8 cellular contexts compared by ENCODE assay signal in the genomic region with DNA sequence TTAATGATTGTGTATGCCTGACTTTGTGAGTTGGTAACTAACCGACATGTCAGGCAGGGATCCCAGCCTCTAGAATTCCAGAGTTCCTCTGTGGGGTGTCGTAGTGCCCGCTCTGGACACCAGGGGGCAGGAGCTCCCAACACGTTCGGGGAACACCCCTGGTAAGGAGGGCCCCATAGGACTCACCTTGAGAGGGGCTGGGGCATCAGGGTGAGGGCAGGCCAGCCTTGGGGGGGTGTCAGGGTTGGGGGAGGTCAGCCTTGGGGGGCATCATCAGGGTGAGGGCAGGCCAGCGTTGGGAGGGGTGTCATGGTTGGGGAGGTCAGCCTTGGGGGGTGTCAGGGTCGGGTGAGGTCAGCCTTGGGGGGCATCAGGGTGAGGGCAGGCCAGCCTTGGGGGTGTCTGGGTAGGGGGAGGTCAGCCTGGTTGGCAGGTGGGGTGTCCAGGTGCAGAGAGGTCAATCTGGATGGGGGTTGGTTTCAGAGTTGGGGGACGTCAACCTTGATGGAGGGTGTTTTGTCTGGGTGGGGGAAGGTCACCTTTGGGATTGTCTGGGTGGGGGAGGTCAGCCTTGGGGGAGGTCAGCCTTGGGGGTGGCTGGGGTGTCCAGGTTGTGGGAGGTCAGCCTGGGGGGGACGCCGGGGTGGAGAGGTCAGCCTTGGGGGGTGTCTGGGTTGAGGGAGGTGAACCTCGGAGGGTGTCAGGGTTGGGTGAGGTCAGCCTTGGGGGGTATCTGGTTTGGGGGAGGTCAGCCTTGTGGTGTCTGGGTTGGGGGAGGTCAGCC. TPM values are rescaled to one million over a fixed set of nuclear protein-coding genes. Genes with fewer than 3 reads are reported as not detected.
DNase-seq lines count a peak whose midpoint lies in the region; ATAC-seq and TF ChIP-seq lines count a peak whose summit lies in the region.

No MANE protein-coding gene starts in this region.

- no peaks in the 10 kb centered on the region for H3K9me3 Mint-ChIP-seq in nephron

- 49 to 61% (median 56%) methylated on average over 10 to 11 of the region's 11 CpGs for WGBS in stomach, 5 donors

- H3K36me3 ChIP-seq in stomach = peaks cover 13 to 55% (median 50%) of the 10 kb centered on the region in 4 donors

- TF ChIP-seq CTCF in nephron (IDR thresholded peaks at IDR 0.05; ENCODE audit: unreplicated experiment in 3 of 3) = peak; percentile 69 to 72 (median 70)
- TF ChIP-seq CTCF in stomach (IDR thresholded peaks at IDR 0.05) = peak in 5 of 7 experiments; percentile 85 to 95 (median 89)

- H3K4me1 Mint-ChIP-seq in nephron = no peaks in the 10 kb centered on the region

- H3K27ac ChIP-seq in stomach = peak overlapping the region in 2 of 5 donors; percentile 30 to 50

- no peaks in the 10 kb centered on the region for H3K9me3 ChIP-seq in stomach

- peaks cover 65% of the 10 kb centered on the region for H3K36me3 Mint-ChIP-seq in nephron (ENCODE audit: low read depth)

- DNase-seq in Right ventricle myocardium inferior (ENCODE audit: missing footprints) = no peak
- DNase-seq in cardiac septum (ENCODE audit: low spot score) = no peak
- DNase-seq in NCI-H446 (lab: John Stamatoyannopoulos, UW) = peak; percentile 19 to 73
- peak; percentile 37 for DNase-seq in activated CD8-positive, alpha-beta memory T cell treated with anti-CD3 and anti-CD28 coated beads, Interleukin-2, amount 50 U/mL, for 1 hour (ENCODE audit: extremely low read depth)
- DNase-seq in epidermal melanocyte (ENCODE audit: insufficient read length, low spot score) = peak; percentile 89
- peak; percentile 80 for DNase-seq in stomach

- TF ChIP-seq EP300 in stomach (IDR thresholded peaks at IDR 0.05) = no peak

- peaks cover 0 to 18% (median 5%) of the 10 kb centered on the region in 4 donors for H3K4me1 ChIP-seq in stomach

- peak; percentile 84 for ATAC-seq in Right ventricle myocardium inferior
- ATAC-seq in GM19463 (IDR thresholded peaks at IDR 0.05; ENCODE audit: unreplicated experiment) = no peak

- H3K27me3 Mint-ChIP-seq in nephron (ENCODE audit: low read depth) = no peaks in the 10 kb centered on the region

- intact Hi-C loops in Right ventricle myocardium inferior (cut with DNase I) (loop anchor here (1.0 to 5.0 kb wide), 2 partner anchors 46 to 87 kb away; partner anchors contain the start of gene SUN1), cardiac septum (cut with DNase I) (loop anchor here (2.0 kb wide), 1 partner anchor 86 kb away; no protein-coding TSS in a partner anchor), stomach (cut with DNase I; ENCODE audit: low total_unique reads) (loop anchor here (5.0 kb wide), 1 partner anchor 86 kb away; no protein-coding TSS in a partner anchor)

- no peak for TF ChIP-seq POLR2A in stomach (IDR thresholded peaks at IDR 0.05)

- no peak overlapping the region for H3K4me3 ChIP-seq in stomach

- H3K27ac Mint-ChIP-seq in nephron = no peak overlapping the region

- no peaks in the 10 kb centered on the region for H3K27me3 ChIP-seq in stomach

- no peak overlapping the region for H3K4me3 Mint-ChIP-seq in nephron

RNA-seq across cellular contexts. Expression of gene SUN1, which starts 45.6 kb away (rescaled TPM):
- total RNA-seq in Right ventricle myocardium inferior (176 TPM), cardiac septum (153 TPM), stomach (100 to 1,000 TPM; 103 to 242 (median 159) TPM)
- polyA plus RNA-seq in stomach = 10 to 100 TPM; 15.9 to 58.9 (median 21.7) TPM

RNA-seq across cellular contexts. Expression of gene PRKAR1B, which starts 59.6 kb away (rescaled TPM):
- total RNA-seq in Right ventricle myocardium inferior (16.7 TPM), cardiac septum (13.5 TPM), stomach (10 to 100 TPM in 4 of 5 donors, 1 to 10 TPM in 1; 4.5 to 45.8 (median 15.2) TPM)
- 1 to 10 TPM; 5.0 to 9.3 (median 7.8) TPM for polyA plus RNA-seq in stomach

Comparison
In these comparisons a context has a peak if more than half of its experiments do, and no peak if none do; other contexts are left out.
1. DNase-seq: peak in NCI-H446 (2 of 2), activated CD8-positive, alpha-beta memory T cell treated with anti-CD3 and anti-CD28 coated beads, Interleukin-2, amount 50 U/mL, for 1 hour (single experiment), epidermal melanocyte (single experiment) and stomach (single experiment); none in Right ventricle myocardium inferior (single experiment) and cardiac septum (single experiment).